ENCODE assay signal across 28 cellular contexts in the genomic region with DNA sequence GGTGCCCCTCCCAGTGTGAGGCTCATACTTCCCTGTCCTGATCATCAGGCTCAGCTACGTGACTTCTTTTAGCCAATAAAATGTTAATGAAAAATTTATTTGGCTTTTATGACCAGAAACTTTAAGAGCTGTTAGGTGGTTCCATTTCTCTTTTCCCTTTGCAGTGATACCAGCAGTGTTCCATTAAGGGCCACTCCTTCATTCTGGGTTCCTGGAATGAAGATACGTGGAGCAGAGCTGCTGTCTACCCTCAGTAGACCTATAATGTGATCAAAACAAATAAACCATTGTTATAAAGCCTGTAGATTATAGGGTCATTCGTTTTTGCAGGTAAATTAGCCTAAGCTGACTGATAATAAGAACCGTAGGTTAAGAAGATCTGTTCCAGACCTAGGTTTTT.
"Had no signal": no experiment of that assay in that cellular context is flagged by ENCODE, and none has a peak within 500 bp of the region (broad histone marks: within the 10 kb centered on the region; RNA-seq: fewer than 3 reads in every experiment).

No MANE protein-coding gene starts in this region.

- H3K4me1 ChIP-seq: colonic mucosa, gastroesophageal sphincter had no signal

- H3K27ac ChIP-seq: colonic mucosa, coronary artery, dorsolateral prefrontal cortex, epithelial cell of prostate, esophagus muscularis mucosa, esophagus squamous epithelium, foreskin keratinocyte, gastrocnemius medialis, gastroesophageal sphincter, heart left ventricle, heart right ventricle had no signal

- H3K27me3 ChIP-seq: colonic mucosa, dorsolateral prefrontal cortex, esophagus muscularis mucosa, esophagus squamous epithelium, foreskin keratinocyte, gastrocnemius medialis, gastroesophageal sphincter, heart left ventricle, heart right ventricle had no signal

- H3K36me3 ChIP-seq: colonic mucosa, esophagus muscularis mucosa, esophagus squamous epithelium, gastrocnemius medialis, gastroesophageal sphincter, heart left ventricle, heart right ventricle had no signal

- H3K9me3 ChIP-seq: colonic mucosa, esophagus muscularis mucosa, esophagus squamous epithelium, gastrocnemius medialis, gastroesophageal sphincter, heart left ventricle, heart right ventricle had no signal

- FAIRE-seq: colon, endometrium, endothelial cell of umbilical vein, frontal cortex had no signal

- DNase-seq: colonic mucosa; cortex of kidney; dermis blood vessel endothelial cell; dorsolateral prefrontal cortex; effector CD4-positive, alpha-beta T cell; effector CD8-positive, alpha-beta T cell; effector memory CD4-positive, alpha-beta T cell; effector memory CD8-positive, alpha-beta T cell; endodermal cell; erythroblast; esophagus squamous epithelium; foreskin fibroblast; foreskin keratinocyte; foreskin melanocyte; gastrocnemius medialis; glutamatergic neuron; head of caudate nucleus; heart left ventricle; heart right ventricle had no signal

- H3K4me3 ChIP-seq: colonic mucosa, coronary artery, dorsolateral prefrontal cortex, esophagus muscularis mucosa, esophagus squamous epithelium, gastrocnemius medialis, gastroesophageal sphincter, heart left ventricle, heart right ventricle had no signal

- ATAC-seq: effector memory CD8-positive, alpha-beta T cell; esophagus mucosa; foreskin keratinocyte; gastrocnemius medialis; gastroesophageal sphincter; heart left ventricle; heart right ventricle had no signal
